8 cellular contexts compared by ENCODE assay signal in the genomic region with DNA sequence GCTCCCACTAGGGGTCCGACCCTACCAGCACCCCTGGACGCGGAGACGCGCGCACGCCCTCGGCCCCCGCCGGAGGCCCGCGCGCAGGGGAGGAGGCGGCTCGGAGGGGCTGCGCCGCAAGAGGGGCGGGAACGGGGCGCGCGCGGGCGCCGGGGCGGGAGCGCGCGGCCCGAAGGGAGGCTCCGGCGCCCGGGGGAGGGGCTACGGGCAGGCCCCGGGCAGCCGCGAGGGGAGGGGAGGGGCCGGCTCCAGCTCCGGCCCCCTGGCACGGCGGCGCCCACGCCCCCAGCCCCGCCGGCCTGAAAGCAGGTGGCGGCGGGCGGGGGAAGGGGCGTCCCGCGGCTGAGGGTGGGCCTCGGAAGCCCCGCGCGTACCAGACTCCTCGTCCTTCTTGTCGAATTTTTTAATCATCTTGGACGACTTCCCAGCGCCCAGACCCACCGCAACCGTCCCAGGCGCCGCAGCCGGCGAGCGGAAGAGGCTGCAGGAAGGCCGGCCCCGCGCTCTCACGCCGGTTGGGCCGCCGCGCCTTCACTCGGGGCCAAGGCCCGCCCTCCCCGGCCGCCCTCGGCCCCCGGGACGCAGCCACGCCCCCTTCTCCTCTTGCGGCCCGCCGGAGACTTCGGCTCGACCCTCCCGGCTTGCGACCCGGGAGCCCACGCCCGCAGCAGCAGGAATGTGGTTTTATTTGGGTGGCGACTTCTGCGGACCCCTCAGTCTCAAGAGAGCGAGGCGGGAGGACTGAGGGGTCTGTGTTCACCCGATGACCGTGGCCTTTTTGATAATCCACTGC. TPM values are rescaled to one million over a fixed set of nuclear protein-coding genes. Genes with fewer than 3 reads are reported as not detected.
A peak's percentile ranks its signal among the peaks of the same experiment; 100 is the strongest.
DNase-seq lines count a peak whose midpoint lies in the region; ATAC-seq lines count a peak whose summit lies in the region.

A gene with protein sequence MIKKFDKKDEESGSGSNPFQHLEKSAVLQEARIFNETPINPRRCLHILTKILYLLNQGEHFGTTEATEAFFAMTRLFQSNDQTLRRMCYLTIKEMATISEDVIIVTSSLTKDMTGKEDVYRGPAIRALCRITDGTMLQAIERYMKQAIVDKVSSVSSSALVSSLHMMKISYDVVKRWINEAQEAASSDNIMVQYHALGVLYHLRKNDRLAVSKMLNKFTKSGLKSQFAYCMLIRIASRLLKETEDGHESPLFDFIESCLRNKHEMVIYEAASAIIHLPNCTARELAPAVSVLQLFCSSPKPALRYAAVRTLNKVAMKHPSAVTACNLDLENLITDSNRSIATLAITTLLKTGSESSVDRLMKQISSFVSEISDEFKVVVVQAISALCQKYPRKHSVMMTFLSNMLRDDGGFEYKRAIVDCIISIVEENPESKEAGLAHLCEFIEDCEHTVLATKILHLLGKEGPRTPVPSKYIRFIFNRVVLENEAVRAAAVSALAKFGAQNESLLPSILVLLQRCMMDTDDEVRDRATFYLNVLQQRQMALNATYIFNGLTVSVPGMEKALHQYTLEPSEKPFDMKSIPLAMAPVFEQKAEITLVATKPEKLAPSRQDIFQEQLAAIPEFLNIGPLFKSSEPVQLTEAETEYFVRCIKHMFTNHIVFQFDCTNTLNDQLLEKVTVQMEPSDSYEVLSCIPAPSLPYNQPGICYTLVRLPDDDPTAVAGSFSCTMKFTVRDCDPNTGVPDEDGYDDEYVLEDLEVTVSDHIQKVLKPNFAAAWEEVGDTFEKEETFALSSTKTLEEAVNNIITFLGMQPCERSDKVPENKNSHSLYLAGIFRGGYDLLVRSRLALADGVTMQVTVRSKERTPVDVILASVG (minus strand): TSS at position 491 of the 793 bp plus-strand sequence. CDS start 80 bp downstream, at position 411.

- H3K9me3 ChIP-seq in CD8-positive, alpha-beta memory T cell (ENCODE audit: low read length): no peaks in the 10 kb centered on the region

- DNase-seq in CD8-positive, alpha-beta memory T cell: peak; percentile 61 to 73 (median 70)
- peak; percentile 61 for DNase-seq in NCI-H82 treated with DMSO at 0.1 percent for 48 hours (lab: John Stamatoyannopoulos, UW; ENCODE audit: unreplicated experiment)
- peak; percentile 25 to 61 for DNase-seq in activated CD8-positive, alpha-beta memory T cell treated with anti-CD3 and anti-CD28 coated beads for 1 hour (ENCODE audit: extremely low read depth in 1 of 2, low read depth in 1 of 2)
- peak; percentile 43 for DNase-seq in effector CD4-positive, alpha-beta T cell
- DNase-seq in lung microvascular endothelial cell (ENCODE audit: low read depth in 2 of 2): peak; percentile 88
- peak; percentile 51 to 71 (median 57) for DNase-seq in stimulated activated CD4-positive, alpha-beta T cell treated with anti-CD3 and anti-CD28 coated beads, TNF-alpha, amount 100 ng/mL, for 4 hours (ENCODE audit: low read depth in 3 of 3)

- H3K4me3 ChIP-seq in CD8-positive, alpha-beta memory T cell (ENCODE audit: low read length): peak within 1 kb of the TSS; percentile 62

- no peaks in the 10 kb centered on the region for H3K4me1 ChIP-seq in CD8-positive, alpha-beta memory T cell (ENCODE audit: insufficient read depth, low read length)

- H3K4me1 Mint-ChIP-seq in CD8-positive, alpha-beta memory T cell: peaks cover 15 to 22% (median 18%) of the 10 kb centered on the region in 3 donors

- H3K36me3 Mint-ChIP-seq in CD8-positive, alpha-beta memory T cell: peaks cover 0 to 15% (median 0%) of the 10 kb centered on the region in 3 donors

- peak within 1 kb of the TSS; percentile 91 to 95 (median 92) for H3K4me3 Mint-ChIP-seq in CD8-positive, alpha-beta memory T cell

- H3K27me3 Mint-ChIP-seq in CD8-positive, alpha-beta memory T cell: no peaks in the 10 kb centered on the region

- H3K9me3 Mint-ChIP-seq in CD8-positive, alpha-beta memory T cell: no peaks in the 10 kb centered on the region

- peak within 1 kb of the TSS; percentile 71 to 91 (median 83) for H3K27ac Mint-ChIP-seq in CD8-positive, alpha-beta memory T cell

- H3K36me3 ChIP-seq in CD8-positive, alpha-beta memory T cell (ENCODE audit: insufficient read depth, low read length): no peaks in the 10 kb centered on the region

- CTCF ChIA-PET in CD8-positive, alpha-beta memory T cell (lab: Charles Lee): interaction anchor here (1.1 kb wide), 1 partner anchor 8 kb away, joined by 3 read pairs; no protein-coding TSS in a partner anchor

- peak within 1 kb of the TSS; percentile 58 for H3K27ac ChIP-seq in CD8-positive, alpha-beta memory T cell (ENCODE audit: low read depth, low read length)

- POLR2A ChIA-PET in CD8-positive, alpha-beta memory T cell (lab: Charles Lee): no interaction called here

- no peaks in the 10 kb centered on the region for H3K27me3 ChIP-seq in CD8-positive, alpha-beta memory T cell (ENCODE audit: insufficient read depth, low read length, poor library complexity, severe bottlenecking)

- ATAC-seq in GM19438 (IDR thresholded peaks at IDR 0.05; ENCODE audit: low read depth, unreplicated experiment): peak; percentile 97
- peak; percentile 72 for ATAC-seq in HG03565 (IDR thresholded peaks at IDR 0.05; ENCODE audit: unreplicated experiment)

RNA-seq across cellular contexts. Expression of the gene that starts here (rescaled TPM):
- total RNA-seq in CD8-positive, alpha-beta memory T cell: 10 to 100 TPM; 23.6 to 23.7 TPM
- polyA plus RNA-seq in CD8-positive, alpha-beta memory T cell: 1.4 TPM
- 8.3 and 13.7 TPM in 2 replicates for total RNA-seq in lung microvascular endothelial cell

Comparison
In these comparisons a context has a peak if more than half of its experiments do, and no peak if none do; other contexts are left out.
1. Peak in every context shown above with its lines: DNase-seq, ATAC-seq, H3K4me3 ChIP-seq and H3K27ac ChIP-seq.